In genomic region chr9:76230961-76231360, GRCh38 we compare ENCODE assay signal across 17 cellular contexts.
DNase-seq lines count a peak whose midpoint lies in the region; ATAC-seq and TF ChIP-seq lines count a peak whose summit lies in the region.
"Had no signal": no experiment of that assay in that cellular context is flagged by ENCODE, and none has a peak within 500 bp of the region (broad histone marks: within the 10 kb centered on the region; RNA-seq: fewer than 3 reads in every experiment).

No MANE protein-coding gene starts in this region.

- H3K4me3 ChIP-seq in fibroblast of pulmonary artery (replicated peaks; ENCODE audit: low read depth, low read length) (no peak overlapping the region), gastrocnemius medialis (no peak overlapping the region)
- H3K4me3 ChIP-seq: BLaER1, HAP-1 had no signal

- no peaks in the 10 kb centered on the region for H3K4me1 Mint-ChIP-seq in activated naive CD4-positive, alpha-beta T cell treated with anti-CD3 and anti-CD28 coated beads, Interleukin-2, amount 10 ng/mL, durations not matched to agents 7 days and 5 days
- H3K4me1 Mint-ChIP-seq: CD4-positive, CD25-positive, alpha-beta regulatory T cell had no signal

- no peak for TF ChIP-seq CTCF in fibroblast of pulmonary artery (IDR thresholded peaks at IDR 0.05; ENCODE audit: low read length, missing control alignments)
- TF ChIP-seq CTCF in gastrocnemius medialis (IDR thresholded peaks at IDR 0.05 in 4 of 5, conservative IDR thresholded peaks at IDR 0.05 in 1 of 5), result no peak

- no peaks in the 10 kb centered on the region for H3K4me1 ChIP-seq in gastrocnemius medialis
- H3K4me1 ChIP-seq: BLaER1, HAP-1 had no signal

- no peak for TF ChIP-seq POLR2A in gastrocnemius medialis (IDR thresholded peaks at IDR 0.05)

- no peaks in the 10 kb centered on the region for H3K36me3 ChIP-seq in gastrocnemius medialis
- H3K36me3 ChIP-seq: BLaER1, HAP-1 had no signal

- intact Hi-C loops in gastrocnemius medialis (cut with DNase I; ENCODE audit: low total_unique reads), result no loop called here

- H3K4me3 Mint-ChIP-seq in activated naive CD4-positive, alpha-beta T cell treated with anti-CD3 and anti-CD28 coated beads, Interleukin-2, amount 10 ng/mL, durations not matched to agents 7 days and 5 days, result no peak overlapping the region
- H3K4me3 Mint-ChIP-seq: CD4-positive, CD25-positive, alpha-beta regulatory T cell had no signal

- CTCF ChIA-PET in activated naive CD4-positive, alpha-beta T cell treated with anti-CD3 and anti-CD28 coated beads, Interleukin-2, amount 10 ng/mL, durations not matched to agents 7 days and 5 days (lab: Charles Lee), result no interaction called here

- H3K27ac ChIP-seq in gastrocnemius medialis, result no peak overlapping the region
- H3K27ac ChIP-seq: BLaER1, HL-60 had no signal

- H3K27me3 ChIP-seq in gastrocnemius medialis, result no peaks in the 10 kb centered on the region
- H3K27me3 ChIP-seq: BLaER1 had no signal

- no peaks in the 10 kb centered on the region for H3K9me3 ChIP-seq in gastrocnemius medialis
- H3K9me3 ChIP-seq: BLaER1, HAP-1 had no signal

- no peak overlapping the region for H3K27ac Mint-ChIP-seq in activated naive CD4-positive, alpha-beta T cell treated with anti-CD3 and anti-CD28 coated beads, Interleukin-2, amount 10 ng/mL, durations not matched to agents 7 days and 5 days
- H3K27ac Mint-ChIP-seq: CD4-positive, CD25-positive, alpha-beta regulatory T cell had no signal

- ATAC-seq in gastrocnemius medialis, result no peak
- ATAC-seq in GM18907 (IDR thresholded peaks at IDR 0.05; ENCODE audit: unreplicated experiment), result no peak
- ATAC-seq in GM21390 (IDR thresholded peaks at IDR 0.05; ENCODE audit: unreplicated experiment), result no peak

- DNase-seq in CD1c-positive myeloid dendritic cell (ENCODE audit: extremely low spot score) (peak; percentile 18), HT1080 (ENCODE audit: low read depth) (peak; percentile 9), amniotic epithelial cell (ENCODE audit: low read depth) (peak; percentile 51), fibroblast of pulmonary artery (ENCODE audit: low read depth) (peak; percentile 14), gastrocnemius medialis (no peak)
- DNase-seq in activated naive CD4-positive, alpha-beta T cell treated with anti-CD3 and anti-CD28 coated beads, Interleukin-2, amount 10 ng/mL, durations not matched to agents 7 days and 5 days, result no peak
- DNase-seq: 8988T; AML-193; Calu3; CD4-positive, CD25-positive, alpha-beta regulatory T cell; DMS 273 treated with DMSO at 0.1 percent for 48 hours; KBM-7 had no signal

- in situ Hi-C loops in gastrocnemius medialis (cut with MboI; ENCODE audit: low sequenced_read_pairs in 4 of 4), result no loop called here

- H3K36me3 Mint-ChIP-seq in activated naive CD4-positive, alpha-beta T cell treated with anti-CD3 and anti-CD28 coated beads, Interleukin-2, amount 10 ng/mL, durations not matched to agents 7 days and 5 days, result no peaks in the 10 kb centered on the region
- H3K36me3 Mint-ChIP-seq: CD4-positive, CD25-positive, alpha-beta regulatory T cell had no signal

- no peaks in the 10 kb centered on the region for H3K27me3 Mint-ChIP-seq in activated naive CD4-positive, alpha-beta T cell treated with anti-CD3 and anti-CD28 coated beads, Interleukin-2, amount 10 ng/mL, durations not matched to agents 7 days and 5 days
- H3K27me3 Mint-ChIP-seq: CD4-positive, CD25-positive, alpha-beta regulatory T cell had no signal

- no peaks in the 10 kb centered on the region for H3K9me3 Mint-ChIP-seq in activated naive CD4-positive, alpha-beta T cell treated with anti-CD3 and anti-CD28 coated beads, Interleukin-2, amount 10 ng/mL, durations not matched to agents 7 days and 5 days

Comparison
In these comparisons a context has a peak if more than half of its experiments do, and no peak if none do; other contexts are left out.
1. DNase-seq: peak in CD1c-positive myeloid dendritic cell (single experiment), HT1080 (single experiment), amniotic epithelial cell (single experiment) and fibroblast of pulmonary artery (single experiment); none in gastrocnemius medialis (0 of 2) and activated naive CD4-positive, alpha-beta T cell treated with anti-CD3 and anti-CD28 coated beads, Interleukin-2, amount 10 ng/mL, durations not matched to agents 7 days and 5 days (single experiment).